24 cellular contexts compared by ENCODE assay signal in the genomic region with DNA sequence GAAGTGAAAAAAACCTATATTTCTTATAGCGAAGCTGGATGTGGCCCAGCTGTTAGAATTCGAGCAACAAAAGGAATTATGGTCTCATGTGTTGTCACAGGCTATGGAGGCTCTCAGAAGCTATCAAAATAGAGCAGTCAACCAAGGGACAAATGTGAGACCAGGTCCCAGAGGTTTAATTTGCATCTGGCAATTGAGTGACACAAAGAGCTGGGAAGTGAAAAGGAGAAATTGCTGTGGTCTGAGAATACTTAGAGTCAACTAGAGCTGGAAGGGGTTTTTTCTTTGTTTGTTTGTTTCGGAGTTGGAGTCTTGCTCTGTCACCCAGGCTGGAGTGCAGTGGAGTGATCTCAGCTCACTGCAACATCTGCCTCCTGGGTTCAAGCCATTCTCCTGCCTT.
DNase-seq lines count a peak whose midpoint lies in the region; ATAC-seq and TF ChIP-seq lines count a peak whose summit lies in the region.
"Had no signal": no experiment of that assay in that cellular context is flagged by ENCODE, and none has a peak within 500 bp of the region (broad histone marks: within the 10 kb centered on the region; RNA-seq: fewer than 3 reads in every experiment).

No MANE protein-coding gene starts in this region.

- no peak for TF ChIP-seq CTCF in PC-3 (conservative IDR thresholded peaks at IDR 0.05; ENCODE audit: low read depth, low read length)

- H3K4me3 Mint-ChIP-seq in naive B cell: peak overlapping the region in 1 of 8 donors; percentile 67
- H3K4me3 Mint-ChIP-seq: activated T-helper 17 cell treated with anti-CD3 and anti-CD28 coated beads, Interleukin-2, amount 50 U/mL, for 72 hours; mesothelial cell of epicardium; natural killer cell treated with Interleukin-12 subunit alpha and Interleukin-12 subunit beta and Interleukin-15 and Interleukin-18, amount 100 ng/mL, for 72 hours had no signal

- BruUV-seq in PC-3 (replicated peaks; lab: Mats Ljungman, UMichigan): no TSS peak

- H3F3A ChIP-seq in PC-3 (ENCODE audit: low read length, unreplicated experiment): no peaks in the 10 kb centered on the region

- no peaks in the 10 kb centered on the region for H3K9me2 ChIP-seq in PC-3 (replicated peaks; ENCODE audit: low read length)

- no peaks in the 10 kb centered on the region for H3K9me3 ChIP-seq in PC-3 (ENCODE audit: low read length)
- H3K9me3 ChIP-seq: pancreas had no signal

- no peaks in the 10 kb centered on the region for H3K27me3 ChIP-seq in PC-3 (ENCODE audit: low read length)
- H3K27me3 ChIP-seq: pancreas had no signal

- POLR2A ChIA-PET in PC-3 (lab: Charles Lee; ENCODE audit: unreplicated experiment): no interaction called here

- H3K4me1 Mint-ChIP-seq in naive B cell: peaks cover 11 to 19% (median 15%) of the 10 kb centered on the region in 3 donors
- H3K4me1 Mint-ChIP-seq: activated T-helper 17 cell treated with anti-CD3 and anti-CD28 coated beads, Interleukin-2, amount 50 U/mL, for 72 hours; mesothelial cell of epicardium had no signal

- no peak overlapping the region for H3K4me3 ChIP-seq in PC-3 (ENCODE audit: low read length)
- H3K4me3 ChIP-seq: pancreas, smooth muscle cell had no signal

- intact Hi-C loops in PC-3 (cut with micrococcal nuclease): no loop called here

- no peaks in the 10 kb centered on the region for H3K79me2 ChIP-seq in PC-3 (ENCODE audit: low read length)

- no peaks in the 10 kb centered on the region for H4K20me1 ChIP-seq in PC-3 (ENCODE audit: low read length)

- H3K9ac ChIP-seq in PC-3 (ENCODE audit: low read length): no peak overlapping the region

- peak overlapping the region; percentile 23 for H3K4me2 ChIP-seq in PC-3 (ENCODE audit: low read length)
- H3K4me2 ChIP-seq: smooth muscle cell had no signal

- H2AFZ ChIP-seq in PC-3 (ENCODE audit: low read length): no peak overlapping the region

- CTCF ChIA-PET in PC-3 (lab: Charles Lee): no interaction called here

- H3K9me3 Mint-ChIP-seq in naive B cell: peaks cover 0 to 3% (median 0%) of the 10 kb centered on the region in 7 donors
- H3K9me3 Mint-ChIP-seq: activated T-helper 17 cell treated with anti-CD3 and anti-CD28 coated beads, Interleukin-2, amount 50 U/mL, for 72 hours; natural killer cell treated with Interleukin-12 subunit alpha and Interleukin-12 subunit beta and Interleukin-15 and Interleukin-18, amount 100 ng/mL, for 72 hours had no signal

- no peaks in the 10 kb centered on the region for H3K36me3 Mint-ChIP-seq in naive B cell
- H3K36me3 Mint-ChIP-seq: mesothelial cell of epicardium; natural killer cell treated with Interleukin-12 subunit alpha and Interleukin-12 subunit beta and Interleukin-15 and Interleukin-18, amount 100 ng/mL, for 72 hours had no signal

- ATAC-seq in GM21529 (IDR thresholded peaks at IDR 0.05; ENCODE audit: unreplicated experiment) (peak; percentile 42), PC-3 (no peak), naive B cell (ENCODE audit: low read depth in 2 of 2) (peak; percentile 82 to 91), HG02884 (IDR thresholded peaks at IDR 0.05; ENCODE audit: unreplicated experiment) (no peak)
- ATAC-seq: activated T-helper 17 cell treated with anti-CD3 and anti-CD28 coated beads, Interleukin-2, amount 50 U/mL, for 72 hours; natural killer cell treated with Interleukin-12 subunit alpha and Interleukin-12 subunit beta and Interleukin-15 and Interleukin-18, amount 100 ng/mL, for 72 hours; pancreas had no signal

- peak; percentile 24 for DNase-seq in CD1c-positive myeloid dendritic cell (ENCODE audit: extremely low spot score)
- no peak for DNase-seq in PC-3
- peak; percentile 19 for DNase-seq in naive B cell
- DNase-seq in NCI-H2107 (lab: John Stamatoyannopoulos, UW): no peak
- no peak for DNase-seq in activated CD4-positive, alpha-beta T cell treated with anti-CD3 and anti-CD28 coated beads, Interleukin-2, amount 50 U/mL, for 1 hour
- DNase-seq in stimulated activated CD4-positive, alpha-beta T cell treated with anti-CD3 and anti-CD28 coated beads, Interleukin-1b, Interleukin-23, amount 100 ng/mL, for 48 hours: no peak
- DNase-seq: activated CD4-positive, alpha-beta T cell treated with anti-CD3 and anti-CD28 coated beads, Interleukin-2, amount 50 U/mL, for 48 hours; activated naive CD4-positive, alpha-beta T cell treated with anti-CD3 and anti-CD28 coated beads, Interleukin-2, amount 50 U/mL, for 16 hours; DMS53; effector memory CD4-positive, alpha-beta T cell; Kasumi-1; NCI-H1694; NCI-H2171; NCI-H510A treated with DMSO at 0.1 percent for 48 hours; pancreas; SIG-M5; stimulated activated CD4-positive, alpha-beta T cell treated with anti-CD3 and anti-CD28 coated beads, Interleukin-2, amount 100 ng/mL, for 24 hours; T1000 had no signal

- peaks cover 12% of the 10 kb centered on the region for H3K4me1 ChIP-seq in PC-3 (ENCODE audit: insufficient read depth, low read length)

- peaks cover 0 to 8% (median 3%) of the 10 kb centered on the region in 3 donors for H3K27me3 Mint-ChIP-seq in naive B cell
- H3K27me3 Mint-ChIP-seq: activated T-helper 17 cell treated with anti-CD3 and anti-CD28 coated beads, Interleukin-2, amount 50 U/mL, for 72 hours had no signal

- peak overlapping the region in 3 of 6 donors; percentile 37 to 86 (median 57) for H3K27ac Mint-ChIP-seq in naive B cell
- H3K27ac Mint-ChIP-seq: activated T-helper 17 cell treated with anti-CD3 and anti-CD28 coated beads, Interleukin-2, amount 50 U/mL, for 72 hours; mesothelial cell of epicardium had no signal

- no peaks in the 10 kb centered on the region for H3K36me3 ChIP-seq in PC-3 (ENCODE audit: low read depth, low read length)
- H3K36me3 ChIP-seq: pancreas had no signal

- 0 out of 2 replicates have a peak overlapping the region, but pooled peaks have one; percentile 16 for H3K27ac ChIP-seq in PC-3 (ENCODE audit: low read length)
- H3K27ac ChIP-seq: pancreas had no signal

Comparison
In these comparisons a context has a peak if more than half of its experiments do, and no peak if none do; other contexts are left out.
1. DNase-seq: peak in CD1c-positive myeloid dendritic cell (single experiment) and naive B cell (single experiment); none in PC-3 (single experiment), NCI-H2107 (single experiment), activated CD4-positive, alpha-beta T cell treated with anti-CD3 and anti-CD28 coated beads, Interleukin-2, amount 50 U/mL, for 1 hour (single experiment) and stimulated activated CD4-positive, alpha-beta T cell treated with anti-CD3 and anti-CD28 coated beads, Interleukin-1b, Interleukin-23, amount 100 ng/mL, for 48 hours (single experiment).
2. ATAC-seq: peak in GM21529 (single experiment) and naive B cell (2 of 2); none in PC-3 (single experiment) and HG02884 (single experiment).